Comparison of ENCODE assay signal across 8 cellular contexts in genomic region chr10:23095966-23096813, GRCh38. TPM values are rescaled to one million over a fixed set of nuclear protein-coding genes. Genes with fewer than 3 reads are reported as not detected.
DNase-seq lines count a peak whose midpoint lies in the region; ATAC-seq and TF ChIP-seq lines count a peak whose summit lies in the region.

No MANE protein-coding gene starts in this region.

- H3K27ac ChIP-seq in SU-DHL-6 (ENCODE audit: low read depth, low read length) (no peak overlapping the region), body of pancreas (peak overlapping the region; percentile 85 to 94 (median 90))

- H3K9me3 ChIP-seq in Caco-2 (peaks cover 12% of the 10 kb centered on the region), SU-DHL-6 (ENCODE audit: insufficient read depth, low read length) (no peaks in the 10 kb centered on the region), body of pancreas (no peaks in the 10 kb centered on the region), iPS-15b (ENCODE audit: control insufficient read depth, insufficient read depth, low read length) (no peaks in the 10 kb centered on the region)

- POLR2A ChIA-PET in Caco-2 (lab: Charles Lee): interaction anchor here (0.5 to 0.7 kb wide), 2 partner anchors 13 to 1208 kb away, joined by 3 to 4 read pairs; no protein-coding TSS in a partner anchor

- DNase-seq in Caco-2: peak in 1 of 2 experiments; percentile 43
- DNase-seq in body of pancreas: peak; percentile 38 to 58 (median 54)
- DNase-seq in sciatic nerve (ENCODE audit: low spot score): peak; percentile 69
- no peak for DNase-seq in NCI-H2196 treated with DMSO at 0.1 percent for 48 hours (lab: John Stamatoyannopoulos, UW; ENCODE audit: unreplicated experiment)

- peaks cover 22% of the 10 kb centered on the region for H3K36me3 Mint-ChIP-seq in Caco-2 (ENCODE audit: insufficient read depth, unreplicated experiment)

- BruUV-seq in Caco-2 (replicated peaks; lab: Mats Ljungman, UMichigan): no TSS peak

- TF ChIP-seq CTCF in Caco-2 (IDR thresholded peaks at IDR 0.05; ENCODE audit: insufficient read depth in 1 of 2, low read depth in 1 of 2, low read length in 1 of 2, severe bottlenecking in 1 of 2, unreplicated experiment in 1 of 2): no peak
- no peak for TF ChIP-seq CTCF in SU-DHL-6 (IDR thresholded peaks at IDR 0.05; ENCODE audit: insufficient read depth, low read length, poor library complexity, severe bottlenecking)
- no peak for TF ChIP-seq CTCF in body of pancreas (IDR thresholded peaks at IDR 0.05)

- H3K9me3 Mint-ChIP-seq in Caco-2 (ENCODE audit: unreplicated experiment): no peaks in the 10 kb centered on the region

- H3K9me2 ChIP-seq in SU-DHL-6 (replicated peaks; ENCODE audit: insufficient read depth, low read length): no peaks in the 10 kb centered on the region

- no peaks in the 10 kb centered on the region for H3F3A ChIP-seq in SU-DHL-6 (ENCODE audit: insufficient read depth)

- H3K79me2 ChIP-seq in SU-DHL-6 (ENCODE audit: insufficient read depth, low read length): no peaks in the 10 kb centered on the region

- H3K4me1 ChIP-seq in Caco-2: peaks cover 36% of the 10 kb centered on the region
- peaks cover 16% of the 10 kb centered on the region for H3K4me1 ChIP-seq in body of pancreas
- H3K4me1 ChIP-seq in iPS-15b (ENCODE audit: control insufficient read depth, insufficient read depth, low read length): peaks cover 9% of the 10 kb centered on the region

- H3K27ac Mint-ChIP-seq in Caco-2 (ENCODE audit: unreplicated experiment): peak overlapping the region; percentile 83

- H3K36me3 ChIP-seq in Caco-2 (ENCODE audit: control insufficient read depth, insufficient read depth, low read length): no peaks in the 10 kb centered on the region
- H3K36me3 ChIP-seq in SU-DHL-6 (ENCODE audit: low read length): no peaks in the 10 kb centered on the region
- no peaks in the 10 kb centered on the region for H3K36me3 ChIP-seq in body of pancreas (replicated peaks in 1 of 2; ENCODE audit: insufficient read depth in 1 of 2, low read depth in 2 of 2)
- no peaks in the 10 kb centered on the region for H3K36me3 ChIP-seq in iPS-15b (ENCODE audit: control insufficient read depth, insufficient read depth, low read length)

- H3K27me3 ChIP-seq in Caco-2 (replicated peaks; ENCODE audit: control insufficient read depth, insufficient read depth, low read length): no peaks in the 10 kb centered on the region
- no peaks in the 10 kb centered on the region for H3K27me3 ChIP-seq in SU-DHL-6 (ENCODE audit: low read length)
- H3K27me3 ChIP-seq in body of pancreas: no peaks in the 10 kb centered on the region
- H3K27me3 ChIP-seq in iPS-15b (ENCODE audit: control insufficient read depth, insufficient read depth, low read length): no peaks in the 10 kb centered on the region

- peaks cover 25% of the 10 kb centered on the region for H3K4me1 Mint-ChIP-seq in Caco-2 (ENCODE audit: low read depth, unreplicated experiment)

- 0 out of 2 replicates have a peak overlapping the region, but pooled peaks have one; percentile 13 for H3K9ac ChIP-seq in SU-DHL-6 (ENCODE audit: low read length)
- H3K9ac ChIP-seq in iPS-15b (ENCODE audit: low read depth, low read length): peak overlapping the region; percentile 66

- CTCF ChIA-PET in Caco-2 (lab: Charles Lee): interaction anchor here (0.6 kb wide), 1 partner anchor 1720 kb away, joined by 3 read pairs; no protein-coding TSS in a partner anchor

- 20 to 39% methylated on average over 7 to 21 of the region's 21 CpGs for WGBS in body of pancreas, 2 donors

- intact Hi-C loops in Caco-2 (cut with micrococcal nuclease; ENCODE audit: unreplicated experiment): loop anchor here (5.0 kb wide), 1 partner anchor 341 kb away; the partner anchor contains the start of gene OTUD1
- intact Hi-C loops in body of pancreas (cut with DNase I): no loop called here
- intact Hi-C loops in sciatic nerve (cut with DNase I): no loop called here

- peak overlapping the region; percentile 94 for H3K4me3 Mint-ChIP-seq in Caco-2 (ENCODE audit: unreplicated experiment)

- ATAC-seq in GM19324 (IDR thresholded peaks at IDR 0.05; ENCODE audit: low FRiP score, unreplicated experiment) (peak; percentile 51), HG03280 (IDR thresholded peaks at IDR 0.05; ENCODE audit: unreplicated experiment) (peak; percentile 55), body of pancreas (peak; percentile 28), sciatic nerve (peak; percentile 58)

- no peak overlapping the region for H2AFZ ChIP-seq in SU-DHL-6 (ENCODE audit: low read depth, low read length, severe bottlenecking)

- no peaks in the 10 kb centered on the region for H4K20me1 ChIP-seq in SU-DHL-6 (ENCODE audit: low read depth, low read length)

- peak overlapping the region; percentile 33 for H3K4me2 ChIP-seq in SU-DHL-6 (ENCODE audit: low read depth, low read length, poor library complexity, severe bottlenecking)

- H3K4me3 ChIP-seq in Caco-2 (ENCODE audit: low read depth, low read length) (peak overlapping the region; percentile 78), SU-DHL-6 (ENCODE audit: insufficient read depth, low read length, poor library complexity, severe bottlenecking) (peak overlapping the region; percentile 20), body of pancreas (peak overlapping the region; percentile 33 to 62), iPS-15b (ENCODE audit: low read depth, low read length) (peak overlapping the region; percentile 66)

- peak in 1 of 3 donors; percentile 22 for TF ChIP-seq POLR2A in body of pancreas (IDR thresholded peaks at IDR 0.05)

- H3K27me3 Mint-ChIP-seq in Caco-2 (ENCODE audit: insufficient read depth, unreplicated experiment): no peaks in the 10 kb centered on the region

RNA-seq across cellular contexts. Expression of gene MSRB2, which starts 0.8 kb away (rescaled TPM):
- total RNA-seq in Caco-2 (2022) (11.9 and 13.7 TPM in 2 replicates), body of pancreas (1 to 10 TPM; 4.9 to 6.3 TPM), sciatic nerve (16.4 TPM)

Comparison
In these comparisons a context has a peak if more than half of its experiments do, and no peak if none do; other contexts are left out.
1. H3K4me3 ChIP-seq: peak in every context shown above with its lines; median percentile 78 in Caco-2; 66 in iPS-15b; 48 in body of pancreas; 20 in SU-DHL-6.